In genomic region chr2:71130325-71131260, GRCh38 we compare ENCODE assay signal across 1 cellular context.
TF ChIP-seq lines count a peak whose summit lies in the region.

Gene MPHOSPH10, plus strand, starts transcription at chr2:71130634. Its CDS starts 32 bp downstream, at chr2:71130666.

TF ChIP-seq in HepG2, 621 proteins besides CTCF, POLR2A, EP300 and RAD21 (continued from another document and continues in another):
- TF ChIP-seq NFKBIZ (CRISPR knock-in tag; IDR thresholded peaks at IDR 0.05) = peak; percentile 59; the same call in 1 of the 2 replicates
- TF ChIP-seq HDAC2 (CRISPR knock-in tag; IDR thresholded peaks at IDR 0.05) = peak; percentile 86
- TF ChIP-seq ZBTB49 (CRISPR knock-in tag; IDR thresholded peaks at IDR 0.05; ENCODE audit: borderline replicate concordance) = peak; percentile 56; the same call in 1 of the 2 replicates
- no peak for TF ChIP-seq ZSCAN25 (CRISPR knock-in tag; IDR thresholded peaks at IDR 0.05)
- TF ChIP-seq JUND (CRISPR knock-in tag; IDR thresholded peaks at IDR 0.05) = no peak
- peak; percentile 78; the same call in 1 of the 2 replicates for TF ChIP-seq SIX4 (CRISPR knock-in tag; IDR thresholded peaks at IDR 0.05)
- 0 out of 2 replicates have a peak, but pooled peaks have one; percentile 13 for TF ChIP-seq EEA1 (CRISPR knock-in tag; IDR thresholded peaks at IDR 0.05; ENCODE audit: borderline replicate concordance)
- TF ChIP-seq FOXA3 (CRISPR knock-in tag; IDR thresholded peaks at IDR 0.05) = peak; percentile 62
- TF ChIP-seq CAMTA2 (CRISPR knock-in tag; IDR thresholded peaks at IDR 0.05; ENCODE audit: borderline replicate concordance) = peak; percentile 16; the same call in 1 of the 2 replicates
- TF ChIP-seq NONO (IDR thresholded peaks at IDR 0.05) = no peak
- TF ChIP-seq NONO (CRISPR knock-in tag; conservative IDR thresholded peaks at IDR 0.05) = peak; percentile 79
- peak; percentile 96 for TF ChIP-seq REL (CRISPR knock-in tag; conservative IDR thresholded peaks at IDR 0.05)
- TF ChIP-seq TEF (CRISPR knock-in tag; IDR thresholded peaks at IDR 0.05) = peak; percentile 82; the same call in 1 of the 2 replicates
- peak; percentile 78; the same call in 1 of the 2 replicates for TF ChIP-seq ZKSCAN8 (CRISPR knock-in tag; IDR thresholded peaks at IDR 0.05; ENCODE audit: borderline replicate concordance)
- peak; percentile 98 for TF ChIP-seq NRL (CRISPR knock-in tag; IDR thresholded peaks at IDR 0.05; ENCODE audit: borderline replicate concordance)
- TF ChIP-seq ZNF513 (CRISPR knock-in tag; conservative IDR thresholded peaks at IDR 0.05) = 0 out of 2 replicates have a peak, but pooled peaks have one; percentile 49
- no peak for TF ChIP-seq LBX2 (CRISPR knock-in tag; IDR thresholded peaks at IDR 0.05; ENCODE audit: borderline replicate concordance)
- no peak; the same call in 1 of the 2 replicates for TF ChIP-seq ZNF318 (CRISPR knock-in tag; IDR thresholded peaks at IDR 0.05)
- TF ChIP-seq CSRNP1 (CRISPR knock-in tag; IDR thresholded peaks at IDR 0.05) = no peak; the same call in none of the 2 replicates
- peak; percentile 29; the same call in 1 of the 2 replicates for TF ChIP-seq ZNF790 (CRISPR knock-in tag; IDR thresholded peaks at IDR 0.05; ENCODE audit: borderline replicate concordance)
- TF ChIP-seq BORCS8-MEF2B (CRISPR knock-in tag; IDR thresholded peaks at IDR 0.05) = peak; percentile 70; the same call in 1 of the 2 replicates
- TF ChIP-seq ZFP90 (CRISPR knock-in tag; IDR thresholded peaks at IDR 0.05; ENCODE audit: borderline replicate concordance) = 0 out of 2 replicates have a peak, but pooled peaks have one; percentile 92
- peak; percentile 96 for TF ChIP-seq ZFX (CRISPR knock-in tag; IDR thresholded peaks at IDR 0.05; ENCODE audit: low read depth)
- peak; percentile 75 for TF ChIP-seq HOXD1 (CRISPR knock-in tag; IDR thresholded peaks at IDR 0.05)
- peak; percentile 90 for TF ChIP-seq ZNF766 (CRISPR knock-in tag; IDR thresholded peaks at IDR 0.05; ENCODE audit: borderline replicate concordance)
- TF ChIP-seq PAF1 (CRISPR knock-in tag; IDR thresholded peaks at IDR 0.05) = no peak
- TF ChIP-seq ZNF747 (CRISPR knock-in tag; IDR thresholded peaks at IDR 0.05; ENCODE audit: borderline replicate concordance) = peak; percentile 96
- TF ChIP-seq RFX5 (IDR thresholded peaks at IDR 0.05; ENCODE audit: low read depth, low read length) = no peak
- peak; percentile 35; the same call in 1 of the 2 replicates for TF ChIP-seq ZMYM3 (CRISPR knock-in tag; IDR thresholded peaks at IDR 0.05)
- no peak for TF ChIP-seq DDIT3 (CRISPR knock-in tag; IDR thresholded peaks at IDR 0.05)
- 0 out of 2 replicates have a peak, but pooled peaks have one; percentile 80 for TF ChIP-seq CENPBD1 (CRISPR knock-in tag; IDR thresholded peaks at IDR 0.05; ENCODE audit: borderline replicate concordance, low read depth)
- no peak for TF ChIP-seq NR3C1 (CRISPR knock-in tag; IDR thresholded peaks at IDR 0.05)
- TF ChIP-seq ZBTB21 (CRISPR knock-in tag; IDR thresholded peaks at IDR 0.05) = 0 out of 2 replicates have a peak, but pooled peaks have one; percentile 30
- TF ChIP-seq RXRB (CRISPR knock-in tag; IDR thresholded peaks at IDR 0.05; ENCODE audit: borderline replicate concordance) = peak; percentile 47
- peak; percentile 71 for TF ChIP-seq BHLHE40 (IDR thresholded peaks at IDR 0.05; ENCODE audit: low read length)
- TF ChIP-seq ADNP (CRISPR knock-in tag; IDR thresholded peaks at IDR 0.05) = no peak
- peak; percentile 90; the same call in 1 of the 2 replicates for TF ChIP-seq LRRFIP1 (CRISPR knock-in tag; conservative IDR thresholded peaks at IDR 0.05)
- 0 out of 2 replicates have a peak, but pooled peaks have one; percentile 41 for TF ChIP-seq ZNF569 (CRISPR knock-in tag; IDR thresholded peaks at IDR 0.05; ENCODE audit: borderline replicate concordance)
